ENCODE assay signal across 1 cellular context in the genomic region with DNA sequence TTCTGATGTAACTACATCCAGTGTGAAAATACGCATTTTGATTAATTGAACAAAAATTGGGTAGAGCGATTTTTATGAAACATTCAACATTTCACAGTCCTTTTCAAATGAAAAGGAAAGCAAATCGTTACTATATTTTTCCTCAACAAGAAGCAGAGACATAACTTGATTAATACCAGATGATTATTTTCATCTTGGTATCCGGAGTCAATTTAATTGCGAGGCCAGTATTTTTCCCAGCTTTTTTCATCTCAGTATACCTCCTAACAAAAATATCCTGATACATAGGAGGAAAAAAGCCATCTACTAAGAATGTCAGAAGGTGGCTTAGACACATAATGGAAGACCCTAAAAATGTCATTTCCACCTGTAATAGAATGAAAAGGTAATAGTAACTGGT.
TF ChIP-seq lines count a peak whose summit lies in the region.

No MANE protein-coding gene starts in this region.

TF ChIP-seq in IMR-90, 13 proteins besides CTCF, POLR2A, EP300 and RAD21 (continued from another document):
- TF ChIP-seq ELK1 (IDR thresholded peaks at IDR 0.05; ENCODE audit: borderline replicate concordance, low read depth, low read length) (no peak), MAZ (IDR thresholded peaks at IDR 0.05; ENCODE audit: borderline replicate concordance, low read depth, low read length) (no peak), NFE2L2 (IDR thresholded peaks at IDR 0.05; ENCODE audit: low read depth, low read length) (no peak), SMC3 (IDR thresholded peaks at IDR 0.05; ENCODE audit: low read depth, low read length) (no peak), FOS (IDR thresholded peaks at IDR 0.05; ENCODE audit: low read depth, low read length) (no peak)
